In genomic region chr7:2080069-2080405, GRCh38 we compare ENCODE assay signal across 29 cellular contexts.
DNase-seq lines count a peak whose midpoint lies in the region; ATAC-seq and TF ChIP-seq lines count a peak whose summit lies in the region.
"Had no signal": no experiment of that assay in that cellular context is flagged by ENCODE, and none has a peak within 500 bp of the region (broad histone marks: within the 10 kb centered on the region; RNA-seq: fewer than 3 reads in every experiment).

No MANE protein-coding gene starts in this region.

- intact Hi-C loops in activated naive CD4-positive, alpha-beta T cell treated with anti-CD3 and anti-CD28 coated beads for 36 hours (cut with micrococcal nuclease) = no loop called here

- POLR2A ChIA-PET in WTC11 (lab: Charles Lee) = no interaction called here

- no peaks in the 10 kb centered on the region for H3K27me3 Mint-ChIP-seq in WTC11 (ENCODE audit: low read depth)
- no peaks in the 10 kb centered on the region for H3K27me3 Mint-ChIP-seq in activated naive CD4-positive, alpha-beta T cell treated with anti-CD3 and anti-CD28 coated beads for 36 hours (ENCODE audit: low read depth)
- H3K27me3 Mint-ChIP-seq: activated CD4-positive, alpha-beta memory T cell treated with anti-CD3 and anti-CD28 coated beads, Interleukin-2, amount 10 ng/mL, durations not matched to agents 7 days and 5 days; central memory CD8-positive, alpha-beta T cell; stimulated activated memory B cell treated with anti-CD40 and anti-IgM and Interleukin-4, amounts not matched to agents 10 μg/mL and 1 μg/mL and 100 μg/mL, for 72 hours; T-helper 17 cell had no signal

- TF ChIP-seq CTCF in HL-60 (IDR thresholded peaks at IDR 0.05; ENCODE audit: insufficient read depth, low read length) (no peak), WTC11 (IDR thresholded peaks at IDR 0.05) (no peak)

- H3K4me1 ChIP-seq in BLaER1 (peaks cover 99% of the 10 kb centered on the region), mucosa of rectum (ENCODE audit: control insufficient read depth in 2 of 2, insufficient read depth in 2 of 2, low read length in 2 of 2) (peaks cover 3 to 6% of the 10 kb centered on the region in 2 donors)
- H3K4me1 ChIP-seq: esophagus squamous epithelium, foreskin keratinocyte, lower lobe of right lung had no signal

- peak overlapping the region; percentile 69 for H3K27ac ChIP-seq in BLaER1
- peak overlapping the region; percentile 78 for H3K27ac ChIP-seq in HL-60 (replicated peaks)
- H3K27ac ChIP-seq in mucosa of rectum (ENCODE audit: low read depth in 2 of 2, low read length in 2 of 2) = peak overlapping the region; percentile 49 to 63
- H3K27ac ChIP-seq: C4-2B, esophagus squamous epithelium, foreskin keratinocyte, lower lobe of right lung, ovary had no signal

- peaks cover 96% of the 10 kb centered on the region for H4K20me1 ChIP-seq in BLaER1

- no peak overlapping the region for H3K4me3 Mint-ChIP-seq in WTC11
- H3K4me3 Mint-ChIP-seq in activated naive CD4-positive, alpha-beta T cell treated with anti-CD3 and anti-CD28 coated beads for 36 hours = no peak overlapping the region
- H3K4me3 Mint-ChIP-seq: activated CD4-positive, alpha-beta memory T cell treated with anti-CD3 and anti-CD28 coated beads, Interleukin-2, amount 10 ng/mL, durations not matched to agents 7 days and 5 days; central memory CD8-positive, alpha-beta T cell; stimulated activated memory B cell treated with anti-CD40 and anti-IgM and Interleukin-4, amounts not matched to agents 10 μg/mL and 1 μg/mL and 100 μg/mL, for 72 hours; T-helper 17 cell had no signal

- peaks cover 65% of the 10 kb centered on the region for H3K36me3 ChIP-seq in BLaER1
- H3K36me3 ChIP-seq in mucosa of rectum (ENCODE audit: control insufficient read depth in 2 of 2, insufficient read depth in 2 of 2, low read length in 2 of 2) = peaks cover 5 to 6% of the 10 kb centered on the region in 2 donors
- H3K36me3 ChIP-seq: lower lobe of right lung, ovary had no signal

- H3K9me3 ChIP-seq in BLaER1 (peaks cover 7% of the 10 kb centered on the region), mucosa of rectum (ENCODE audit: control insufficient read depth in 2 of 2, low read length in 2 of 2) (no peaks in the 10 kb centered on the region)
- H3K9me3 ChIP-seq: esophagus squamous epithelium, lower lobe of right lung, ovary had no signal

- CTCF ChIA-PET in WTC11 (lab: Charles Lee) = interaction anchor here (1.2 kb wide), 1 partner anchor 196 kb away, joined by 3 read pairs; no protein-coding TSS in a partner anchor
- CTCF ChIA-PET in activated naive CD4-positive, alpha-beta T cell treated with anti-CD3 and anti-CD28 coated beads for 36 hours (lab: Charles Lee) = interaction anchor here (0.7 kb wide), 1 partner anchor 21 kb away, joined by 3 read pairs; no protein-coding TSS in a partner anchor

- H3K4me1 Mint-ChIP-seq in WTC11 = peaks cover 6% of the 10 kb centered on the region
- H3K4me1 Mint-ChIP-seq in activated naive CD4-positive, alpha-beta T cell treated with anti-CD3 and anti-CD28 coated beads for 36 hours (ENCODE audit: low read depth) = peaks cover 17% of the 10 kb centered on the region
- H3K4me1 Mint-ChIP-seq: stimulated activated memory B cell treated with anti-CD40 and anti-IgM and Interleukin-4, amounts not matched to agents 10 μg/mL and 1 μg/mL and 100 μg/mL, for 72 hours had no signal

- no peaks in the 10 kb centered on the region for H3K27me3 ChIP-seq in BLaER1
- no peaks in the 10 kb centered on the region for H3K27me3 ChIP-seq in HL-60 (ENCODE audit: insufficient read depth, poor library complexity, severe bottlenecking)
- H3K27me3 ChIP-seq in mucosa of rectum (ENCODE audit: control insufficient read depth in 2 of 2, insufficient read depth in 2 of 2, low read length in 2 of 2) = no peaks in the 10 kb centered on the region
- H3K27me3 ChIP-seq: esophagus squamous epithelium, foreskin keratinocyte, ovary had no signal

- H3K9ac ChIP-seq in BLaER1 (peak overlapping the region; percentile 59), mucosa of rectum (ENCODE audit: low read depth in 1 of 2, low read length in 2 of 2) (peak overlapping the region; percentile 24 to 52)

- DNase-seq in HL-60 (ENCODE audit: low read depth in 1 of 2, low spot score in 1 of 2) = no peak
- DNase-seq in WTC11 (ENCODE audit: low spot score) = no peak
- no peak for DNase-seq in activated naive CD4-positive, alpha-beta T cell treated with anti-CD3 and anti-CD28 coated beads for 36 hours
- no peak for DNase-seq in COLO829 (ENCODE audit: low spot score)
- DNase-seq in kidney tubule cell (ENCODE audit: low spot score) = no peak
- DNase-seq: activated CD4-positive, alpha-beta memory T cell treated with anti-CD3 and anti-CD28 coated beads, Interleukin-2, amount 10 ng/mL, durations not matched to agents 7 days and 5 days; activated CD4-positive, alpha-beta T cell treated with anti-CD3 and anti-CD28 coated beads for 1 hour; activated CD8-positive, alpha-beta memory T cell treated with anti-CD3 and anti-CD28 coated beads, Interleukin-2, amount 50 U/mL, for 4 hours; activated naive CD4-positive, alpha-beta T cell; Calu3; dermis blood vessel endothelial cell; esophagus squamous epithelium; foreskin keratinocyte; Karpas-422; kidney glomerular epithelial cell; lower lobe of right lung; NCI-H1436; ovary; Right ventricle myocardium superior; T-helper 17 cell; trophoblast cell had no signal

- H3K36me3 Mint-ChIP-seq in WTC11 = peaks cover 4% of the 10 kb centered on the region; the same call in 1 of the 2 replicates
- peaks cover 2% of the 10 kb centered on the region for H3K36me3 Mint-ChIP-seq in activated naive CD4-positive, alpha-beta T cell treated with anti-CD3 and anti-CD28 coated beads for 36 hours (ENCODE audit: low read depth)

- H3K4me2 ChIP-seq in BLaER1 = peak overlapping the region; percentile 82

- ATAC-seq in WTC11 (no peak), HG03097 (IDR thresholded peaks at IDR 0.05; ENCODE audit: low FRiP score, unreplicated experiment) (no peak)
- ATAC-seq: foreskin keratinocyte, lower lobe of right lung, Panc1, T-helper 17 cell had no signal

- peak overlapping the region; percentile 37; the same call in 1 of the 2 replicates for H3K27ac Mint-ChIP-seq in WTC11
- no peak overlapping the region for H3K27ac Mint-ChIP-seq in activated naive CD4-positive, alpha-beta T cell treated with anti-CD3 and anti-CD28 coated beads for 36 hours
- H3K27ac Mint-ChIP-seq: activated CD4-positive, alpha-beta memory T cell treated with anti-CD3 and anti-CD28 coated beads, Interleukin-2, amount 10 ng/mL, durations not matched to agents 7 days and 5 days; stimulated activated memory B cell treated with anti-CD40 and anti-IgM and Interleukin-4, amounts not matched to agents 10 μg/mL and 1 μg/mL and 100 μg/mL, for 72 hours; T-helper 17 cell had no signal

- H3K4me3 ChIP-seq in BLaER1 = no peak overlapping the region
- no peak overlapping the region for H3K4me3 ChIP-seq in HL-60 (replicated peaks; ENCODE audit: insufficient read depth, low read length)
- peak overlapping the region in 1 of 2 donors; percentile 37 for H3K4me3 ChIP-seq in mucosa of rectum (ENCODE audit: low read length in 2 of 2)
- H3K4me3 ChIP-seq: esophagus squamous epithelium, lower lobe of right lung, ovary had no signal

- no peaks in the 10 kb centered on the region for H3K9me3 Mint-ChIP-seq in WTC11
- H3K9me3 Mint-ChIP-seq in activated naive CD4-positive, alpha-beta T cell treated with anti-CD3 and anti-CD28 coated beads for 36 hours = no peaks in the 10 kb centered on the region
- H3K9me3 Mint-ChIP-seq: activated CD4-positive, alpha-beta memory T cell treated with anti-CD3 and anti-CD28 coated beads, Interleukin-2, amount 10 ng/mL, durations not matched to agents 7 days and 5 days; central memory CD8-positive, alpha-beta T cell; nephron; stimulated activated memory B cell treated with anti-CD40 and anti-IgM and Interleukin-4, amounts not matched to agents 10 μg/mL and 1 μg/mL and 100 μg/mL, for 72 hours had no signal

TF ChIP-seq in WTC11, 78 proteins besides CTCF, POLR2A, EP300 and RAD21 (continues in another document):
- TF ChIP-seq PRRX2 (CRISPR knock-in tag; IDR thresholded peaks at IDR 0.05) (no peak), GRHL2 (CRISPR knock-in tag; IDR thresholded peaks at IDR 0.05; ENCODE audit: insufficient replicate concordance, severe bottlenecking) (no peak), ZNF317 (CRISPR knock-in tag; IDR thresholded peaks at IDR 0.05; ENCODE audit: borderline replicate concordance, low read depth) (no peak), MYBL2 (CRISPR knock-in tag; IDR thresholded peaks at IDR 0.05) (no peak), ZNF232 (CRISPR knock-in tag; IDR thresholded peaks at IDR 0.05) (no peak), SMAD4 (CRISPR knock-in tag; IDR thresholded peaks at IDR 0.05) (no peak), ZNF396 (CRISPR knock-in tag; IDR thresholded peaks at IDR 0.05; ENCODE audit: borderline replicate concordance) (no peak), RORB (CRISPR knock-in tag; IDR thresholded peaks at IDR 0.05) (no peak), EMX1 (CRISPR knock-in tag; IDR thresholded peaks at IDR 0.05) (no peak), TP53 (CRISPR knock-in tag; IDR thresholded peaks at IDR 0.05) (no peak), ZNF263 (CRISPR knock-in tag; IDR thresholded peaks at IDR 0.05; ENCODE audit: low read depth) (no peak)
